In the genomic region with DNA sequence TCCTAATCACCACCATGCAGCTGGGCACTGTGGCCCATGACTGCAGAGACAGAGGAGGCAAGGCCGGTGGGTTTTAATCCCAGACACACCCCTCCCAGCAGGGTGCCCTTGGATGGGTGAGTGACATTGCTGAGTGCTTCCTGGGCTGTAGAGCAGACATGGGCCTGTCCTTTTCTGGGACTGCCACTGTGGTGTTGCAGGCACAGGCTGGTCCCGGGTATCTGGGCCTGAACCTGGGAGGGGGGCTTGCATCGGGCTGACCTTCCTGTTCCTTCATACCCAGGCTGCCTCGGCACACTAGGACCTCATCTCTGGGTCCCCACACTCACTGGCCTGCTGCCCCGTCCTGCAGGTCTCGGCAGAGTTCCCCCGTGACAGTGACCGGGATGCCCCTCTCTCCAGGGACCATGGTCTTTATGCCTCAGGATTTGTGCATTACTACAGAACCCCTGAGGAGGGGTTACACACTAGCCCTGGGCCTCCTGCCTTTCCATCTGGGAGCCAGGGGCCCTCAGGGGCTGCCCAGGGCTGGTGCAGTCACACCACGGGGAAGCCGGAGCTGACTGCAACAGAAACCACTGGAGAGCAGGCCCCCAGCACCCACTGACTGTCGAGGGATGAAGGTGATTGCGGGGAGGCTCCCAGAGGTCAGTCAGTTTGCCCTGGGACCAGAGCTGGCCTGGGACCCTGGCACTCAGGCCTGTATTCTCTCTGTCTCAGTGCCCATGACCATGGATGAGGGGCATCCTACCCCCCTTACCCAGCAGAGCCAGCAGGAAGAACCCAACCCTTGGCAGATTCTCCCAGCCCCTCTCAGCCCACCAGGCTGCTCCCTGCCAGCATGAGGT, we compare ENCODE assay signal across 22 cellular contexts. TPM values are rescaled to one million over a fixed set of nuclear protein-coding genes. Genes with fewer than 3 reads are reported as not detected.
DNase-seq lines count a peak whose midpoint lies in the region; ATAC-seq and TF ChIP-seq lines count a peak whose summit lies in the region.
"Had no signal": no experiment of that assay in that cellular context is flagged by ENCODE, and none has a peak within 500 bp of the region (broad histone marks: within the 10 kb centered on the region; RNA-seq: fewer than 3 reads in every experiment).

No MANE protein-coding gene starts in this region.

- no peaks in the 10 kb centered on the region for H3K9me3 ChIP-seq in endodermal cell (ENCODE audit: control insufficient read depth, low read length)
- H3K9me3 ChIP-seq in neuronal stem cell (replicated peaks in 1 of 2; ENCODE audit: control insufficient read depth in 2 of 2, insufficient read depth in 1 of 2, low read depth in 1 of 2, low read length in 2 of 2), result no peaks in the 10 kb centered on the region
- H3K9me3 ChIP-seq: BE2C had no signal

- H3K27ac ChIP-seq in endodermal cell (ENCODE audit: low read depth, low read length) (no peak overlapping the region), neuronal stem cell (replicated peaks; ENCODE audit: low read length) (no peak overlapping the region)

- H3K4me3 Mint-ChIP-seq in activated CD8-positive, alpha-beta T cell treated with anti-CD3 and anti-CD28 coated beads, Interleukin-2, amount 10 ng/mL, durations not matched to agents 7 days and 5 days, result no peak overlapping the region
- H3K4me3 Mint-ChIP-seq in activated CD8-positive, alpha-beta T cell treated with anti-CD3 and anti-CD28 coated beads for 36 hours, result no peak overlapping the region
- no peak overlapping the region for H3K4me3 Mint-ChIP-seq in endodermal cell
- H3K4me3 Mint-ChIP-seq: CD4-positive, CD25-positive, alpha-beta regulatory T cell had no signal

- H3K23ac ChIP-seq in neuronal stem cell (ENCODE audit: low read depth, low read length, poor library complexity), result no peak overlapping the region

- H3K27ac Mint-ChIP-seq in activated CD8-positive, alpha-beta T cell treated with anti-CD3 and anti-CD28 coated beads, Interleukin-2, amount 10 ng/mL, durations not matched to agents 7 days and 5 days, result no peak overlapping the region
- no peak overlapping the region for H3K27ac Mint-ChIP-seq in activated CD8-positive, alpha-beta T cell treated with anti-CD3 and anti-CD28 coated beads for 36 hours
- H3K27ac Mint-ChIP-seq in endodermal cell, result no peak overlapping the region
- H3K27ac Mint-ChIP-seq: CD4-positive, CD25-positive, alpha-beta regulatory T cell had no signal

- H3K9ac ChIP-seq in endodermal cell (ENCODE audit: extremely low read depth, low read length, poor library complexity, severe bottlenecking) (no peak overlapping the region), neuronal stem cell (ENCODE audit: low read depth, low read length, poor library complexity) (no peak overlapping the region)

- H2BK5ac ChIP-seq in neuronal stem cell (ENCODE audit: low read length), result no peak overlapping the region

- CTCF ChIA-PET in activated CD8-positive, alpha-beta T cell treated with anti-CD3 and anti-CD28 coated beads, Interleukin-2, amount 10 ng/mL, durations not matched to agents 7 days and 5 days (lab: Charles Lee), result interaction anchor here (0.7 kb wide), 1 partner anchor 260 kb away, joined by 3 read pairs; no protein-coding TSS in a partner anchor
- CTCF ChIA-PET in activated CD8-positive, alpha-beta T cell treated with anti-CD3 and anti-CD28 coated beads for 36 hours (lab: Charles Lee), result interaction anchor here (0.5 kb wide), 1 partner anchor 253 kb away, joined by 3 read pairs; no protein-coding TSS in a partner anchor

- H3K36me3 Mint-ChIP-seq in activated CD8-positive, alpha-beta T cell treated with anti-CD3 and anti-CD28 coated beads, Interleukin-2, amount 10 ng/mL, durations not matched to agents 7 days and 5 days (ENCODE audit: low read depth), result no peaks in the 10 kb centered on the region
- no peaks in the 10 kb centered on the region for H3K36me3 Mint-ChIP-seq in activated CD8-positive, alpha-beta T cell treated with anti-CD3 and anti-CD28 coated beads for 36 hours (ENCODE audit: low read depth)
- no peaks in the 10 kb centered on the region for H3K36me3 Mint-ChIP-seq in endodermal cell (ENCODE audit: low read depth)
- H3K36me3 Mint-ChIP-seq: CD4-positive, CD25-positive, alpha-beta regulatory T cell had no signal

- peak; percentile 12 for DNase-seq in activated CD8-positive, alpha-beta T cell treated with anti-CD3 and anti-CD28 coated beads, Interleukin-2, amount 10 ng/mL, durations not matched to agents 7 days and 5 days
- no peak for DNase-seq in activated CD8-positive, alpha-beta T cell treated with anti-CD3 and anti-CD28 coated beads for 36 hours
- DNase-seq in endodermal cell (peak; percentile 72), neuronal stem cell (ENCODE audit: low spot score) (no peak), D341Med (ENCODE audit: low spot score) (no peak)
- DNase-seq: 8988T; BE2C; CD4-positive, CD25-positive, alpha-beta regulatory T cell; COR-L47; GF-D8; MV-4-11; NCI-H1694 treated with DMSO at 0.1 percent for 48 hours; NCI-H2107; NCI-H2227 treated with DMSO at 0.1 percent for 48 hours; NCI-H524 treated with DMSO at 0.1 percent for 48 hours; PC-3; RPMI8226 had no signal

- no peak overlapping the region for H4K8ac ChIP-seq in neuronal stem cell (ENCODE audit: low read depth, low read length)

- H3K79me1 ChIP-seq in neuronal stem cell (ENCODE audit: low read depth, low read length), result no peaks in the 10 kb centered on the region

- H3K27me3 ChIP-seq in endodermal cell (ENCODE audit: control insufficient read depth, insufficient read depth, low read length, poor library complexity, severe bottlenecking) (peaks cover 4% of the 10 kb centered on the region), neuronal stem cell (ENCODE audit: control insufficient read depth in 3 of 3, insufficient read depth in 3 of 3, low read depth in 1 of 3, low read length in 3 of 3) (peaks cover 0 to 9% (median 0%) of the 10 kb centered on the region in 3 experiments)

- H3K18ac ChIP-seq in neuronal stem cell (ENCODE audit: low read length), result peak overlapping the region; percentile 18

- peaks cover 3% of the 10 kb centered on the region for H3K4me1 Mint-ChIP-seq in activated CD8-positive, alpha-beta T cell treated with anti-CD3 and anti-CD28 coated beads, Interleukin-2, amount 10 ng/mL, durations not matched to agents 7 days and 5 days (ENCODE audit: low read depth)
- no peaks in the 10 kb centered on the region for H3K4me1 Mint-ChIP-seq in activated CD8-positive, alpha-beta T cell treated with anti-CD3 and anti-CD28 coated beads for 36 hours (ENCODE audit: low read depth)
- peaks cover 43% of the 10 kb centered on the region for H3K4me1 Mint-ChIP-seq in endodermal cell
- H3K4me1 Mint-ChIP-seq: CD4-positive, CD25-positive, alpha-beta regulatory T cell had no signal

- no peaks in the 10 kb centered on the region for H3K9me3 Mint-ChIP-seq in activated CD8-positive, alpha-beta T cell treated with anti-CD3 and anti-CD28 coated beads, Interleukin-2, amount 10 ng/mL, durations not matched to agents 7 days and 5 days (ENCODE audit: insufficient read depth)
- no peaks in the 10 kb centered on the region for H3K9me3 Mint-ChIP-seq in activated CD8-positive, alpha-beta T cell treated with anti-CD3 and anti-CD28 coated beads for 36 hours
- no peaks in the 10 kb centered on the region for H3K9me3 Mint-ChIP-seq in endodermal cell
- H3K9me3 Mint-ChIP-seq: CD4-positive, CD25-positive, alpha-beta regulatory T cell had no signal

- H3K4ac ChIP-seq in neuronal stem cell (ENCODE audit: low read length), result no peak overlapping the region

- intact Hi-C loops in activated CD8-positive, alpha-beta T cell treated with anti-CD3 and anti-CD28 coated beads for 36 hours (cut with micrococcal nuclease), result no loop called here

- H3K27me3 Mint-ChIP-seq in activated CD8-positive, alpha-beta T cell treated with anti-CD3 and anti-CD28 coated beads, Interleukin-2, amount 10 ng/mL, durations not matched to agents 7 days and 5 days (ENCODE audit: low read depth), result no peaks in the 10 kb centered on the region
- peaks cover 6% of the 10 kb centered on the region for H3K27me3 Mint-ChIP-seq in activated CD8-positive, alpha-beta T cell treated with anti-CD3 and anti-CD28 coated beads for 36 hours
- peaks cover 19% of the 10 kb centered on the region for H3K27me3 Mint-ChIP-seq in endodermal cell (ENCODE audit: insufficient read depth)

- no peak for ATAC-seq in activated CD8-positive, alpha-beta T cell treated with anti-CD3 and anti-CD28 coated beads, Interleukin-2, amount 10 ng/mL, durations not matched to agents 7 days and 5 days
- ATAC-seq in activated CD8-positive, alpha-beta T cell treated with anti-CD3 and anti-CD28 coated beads for 36 hours, result no peak
- ATAC-seq in GM18505 (IDR thresholded peaks at IDR 0.05; ENCODE audit: unreplicated experiment) (no peak), GM18909 (IDR thresholded peaks at IDR 0.05; ENCODE audit: poor library complexity, unreplicated experiment) (no peak), HG03342 (IDR thresholded peaks at IDR 0.05; ENCODE audit: unreplicated experiment) (no peak)
- ATAC-seq: K562, PC-3 had no signal

- H3K4me1 ChIP-seq in endodermal cell (ENCODE audit: control insufficient read depth, insufficient read depth, low read length), result peaks cover 20% of the 10 kb centered on the region
- no peaks in the 10 kb centered on the region for H3K4me1 ChIP-seq in neuronal stem cell (ENCODE audit: control insufficient read depth in 2 of 2, insufficient read depth in 1 of 2, low read depth in 1 of 2, low read length in 2 of 2)
- H3K4me1 ChIP-seq: BE2C had no signal

- no peak overlapping the region for H2BK12ac ChIP-seq in neuronal stem cell (ENCODE audit: low read length)

- 85% methylated on average over 7 to 12 of the region's 12 CpGs for WGBS in endodermal cell (ENCODE audit: insufficient coverage in 1 of 2, insufficient read length in 1 of 2), 2 experiments
- whole genome bisulfite sequencing in neuronal stem cell (ENCODE audit: extremely low coverage in 2 of 2, insufficient read length in 2 of 2, insufficient replicate concordance in 1 of 2), 2 donors, result no CpG with 5 or more reads among the region's 12 CpGs

- TF ChIP-seq POLR2A in GM18505 (IDR thresholded peaks at IDR 0.05; ENCODE audit: borderline replicate concordance, extremely low read depth, insufficient read depth, insufficient read length), result no peak

- no peak overlapping the region for H3K14ac ChIP-seq in neuronal stem cell (ENCODE audit: low read length)

- no peak overlapping the region for H2BK15ac ChIP-seq in neuronal stem cell (ENCODE audit: low read length)

- no peak overlapping the region for H2AK5ac ChIP-seq in neuronal stem cell (ENCODE audit: low read depth, low read length)

- H2BK120ac ChIP-seq in neuronal stem cell (ENCODE audit: low read depth, low read length), result no peak overlapping the region

- no peak for TF ChIP-seq CTCF in activated CD8-positive, alpha-beta T cell treated with anti-CD3 and anti-CD28 coated beads for 36 hours (IDR thresholded peaks at IDR 0.05)
- no peak for TF ChIP-seq CTCF in endodermal cell (conservative IDR thresholded peaks at IDR 0.05)

- H4K91ac ChIP-seq in neuronal stem cell (ENCODE audit: low read depth, low read length, poor library complexity), result no peak overlapping the region

- H2AFZ ChIP-seq in neuronal stem cell (ENCODE audit: low read length), result no peak overlapping the region

- H3K4me3 ChIP-seq in endodermal cell (ENCODE audit: low read length) (no peak overlapping the region), neuronal stem cell (ENCODE audit: low read length in 2 of 2) (no peak overlapping the region)
- H3K4me3 ChIP-seq: K562 had no signal

- H3K36me3 ChIP-seq in endodermal cell (ENCODE audit: control insufficient read depth, insufficient read depth, low read length) (no peaks in the 10 kb centered on the region), neuronal stem cell (replicated peaks in 1 of 2; ENCODE audit: control insufficient read depth in 2 of 2, insufficient read depth in 2 of 2, low read length in 2 of 2) (no peaks in the 10 kb centered on the region)
- H3K36me3 ChIP-seq: BE2C had no signal

- H3K4me2 ChIP-seq in neuronal stem cell (ENCODE audit: insufficient read depth, low read length, poor library complexity, severe bottlenecking), result no peak overlapping the region

- POLR2A ChIA-PET in activated CD8-positive, alpha-beta T cell treated with anti-CD3 and anti-CD28 coated beads, Interleukin-2, amount 10 ng/mL, durations not matched to agents 7 days and 5 days (lab: Charles Lee), result interaction anchor here (0.6 kb wide), 1 partner anchor 66 kb away, joined by 3 read pairs; no protein-coding TSS in a partner anchor
- POLR2A ChIA-PET in activated CD8-positive, alpha-beta T cell treated with anti-CD3 and anti-CD28 coated beads for 36 hours (lab: Charles Lee), result no interaction called here

RNA-seq across cellular contexts. Expression of a gene that starts 8.9 kb away (rescaled TPM):
- not detected for total RNA-seq in activated CD8-positive, alpha-beta T cell treated with anti-CD3 and anti-CD28 coated beads, Interleukin-2, amount 10 ng/mL, durations not matched to agents 7 days and 5 days
- total RNA-seq in activated CD8-positive, alpha-beta T cell treated with anti-CD3 and anti-CD28 coated beads for 36 hours, result not detected
- total RNA-seq in endodermal cell, result 1 to 10 TPM; 2.5 to 5.9 TPM
- 1.6 TPM for polyA plus RNA-seq in endodermal cell (2013, experiment 1 of 2)
- 0.79 TPM for polyA plus RNA-seq in endodermal cell (2013, experiment 2 of 2)
- polyA plus RNA-seq in neuronal stem cell (2013, experiment 1 of 2), result 0.03 TPM
- 0.07 TPM for polyA plus RNA-seq in neuronal stem cell (2013, experiment 2 of 2)
- total RNA-seq: CD4-positive, CD25-positive, alpha-beta regulatory T cell; PC-3 had no signal
- polyA plus RNA-seq: AG04450; CD4-positive, CD25-positive, alpha-beta regulatory T cell had no signal

Comparison
In these comparisons a context has a peak if more than half of its experiments do, and no peak if none do; other contexts are left out.
1. DNase-seq: peak in activated CD8-positive, alpha-beta T cell treated with anti-CD3 and anti-CD28 coated beads, Interleukin-2, amount 10 ng/mL, durations not matched to agents 7 days and 5 days (single experiment) and endodermal cell (single experiment); none in activated CD8-positive, alpha-beta T cell treated with anti-CD3 and anti-CD28 coated beads for 36 hours (single experiment), neuronal stem cell (single experiment) and D341Med (single experiment).